ENCODE assay signal across 1 cellular context in the genomic region with DNA sequence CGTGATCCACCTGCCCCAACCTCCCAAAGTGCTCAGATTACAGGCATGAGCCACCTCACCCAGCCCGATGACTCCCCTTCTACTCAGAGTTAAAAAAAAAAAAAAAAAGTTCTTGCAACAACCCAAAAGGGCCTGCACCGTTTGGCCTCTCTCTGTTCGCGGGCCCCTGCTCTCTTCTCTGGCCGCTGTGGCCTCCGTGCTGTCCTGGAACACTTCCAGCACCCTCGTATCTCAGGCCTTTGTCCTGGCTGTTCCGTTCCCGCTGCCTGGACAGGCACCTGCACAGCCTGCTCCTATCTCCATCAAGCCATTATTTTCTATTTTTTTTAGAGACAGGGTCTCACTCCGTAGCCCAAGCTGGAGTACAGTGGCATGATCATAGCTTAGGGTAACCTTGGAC.
TF ChIP-seq lines count a peak whose summit lies in the region.

No MANE protein-coding gene starts in this region.

TF ChIP-seq in endothelial cell of umbilical vein, 7 proteins besides CTCF, POLR2A, EP300 and RAD21 (continued from another document):
- no peak for TF ChIP-seq JUN (IDR thresholded peaks at IDR 0.05; ENCODE audit: borderline replicate concordance, insufficient read depth, insufficient read length, low read depth)
- TF ChIP-seq EZH2 (IDR thresholded peaks at IDR 0.05; ENCODE audit: borderline replicate concordance, low read depth, low read length, severe bottlenecking), result no peak
